ENCODE assay signal across 9 cellular contexts in genomic region chr17:10754109-10754508, GRCh38. TPM values are rescaled to one million over a fixed set of nuclear protein-coding genes. Genes with fewer than 3 reads are reported as not detected.
A peak's percentile ranks its signal among the peaks of the same experiment; 100 is the strongest.
DNase-seq lines count a peak whose midpoint lies in the region; ATAC-seq and TF ChIP-seq lines count a peak whose summit lies in the region.
"Had no signal": no experiment of that assay in that cellular context is flagged by ENCODE, and none has a peak within 500 bp of the region (broad histone marks: within the 10 kb centered on the region; RNA-seq: fewer than 3 reads in every experiment).

No MANE protein-coding gene starts in this region.

- BruUV-seq in A673 (replicated peaks; lab: Mats Ljungman, UMichigan): no TSS peak

- H3K36me3 Mint-ChIP-seq in activated T-helper 2 cell treated with anti-CD3 and anti-CD28 coated beads, Interferon-gamma antibody, Interleukin-2, Interleukin-4, amounts not matched to agents 10 μg/mL and 5 μg/mL and 100 μg/mL, durations not matched to agents 14 hours and 24 hours and 36 hours (ENCODE audit: low read depth): no peaks in the 10 kb centered on the region
- H3K36me3 Mint-ChIP-seq: activated naive CD4-positive, alpha-beta T cell treated with anti-CD3 and anti-CD28 coated beads, Interleukin-2, amount 50 U/mL, for 24 hours had no signal

- TF ChIP-seq CTCF in A673 (conservative IDR thresholded peaks at IDR 0.05; ENCODE audit: low read depth, low read length) (peak; percentile 60), GM12865 (IDR thresholded peaks at IDR 0.05; ENCODE audit: insufficient read depth, low read depth, low read length, missing control alignments) (peak; percentile 36), foreskin fibroblast (IDR thresholded peaks at IDR 0.05; ENCODE audit: low read depth, low read length) (peak; percentile 28), esophagus muscularis mucosa (IDR thresholded peaks at IDR 0.05) (peak in 1 of 3 experiments; percentile 7)

- intact Hi-C loops in A673 (cut with micrococcal nuclease; ENCODE audit: unreplicated experiment): loop anchor here (1.0 to 5.0 kb wide), 2 partner anchors 91 to 1233 kb away; no protein-coding TSS in a partner anchor
- intact Hi-C loops in esophagus muscularis mucosa (cut with DNase I): no loop called here
- intact Hi-C loops in activated T-helper 2 cell treated with anti-CD3 and anti-CD28 coated beads, Interferon-gamma antibody, Interleukin-2, Interleukin-4, amounts not matched to agents 10 μg/mL and 5 μg/mL and 100 μg/mL, durations not matched to agents 14 hours and 24 hours and 36 hours (cut with micrococcal nuclease): loop anchor here (5.0 kb wide), 1 partner anchor 93 kb away; no protein-coding TSS in a partner anchor

- TF ChIP-seq POLR2A in esophagus muscularis mucosa (IDR thresholded peaks at IDR 0.05; ENCODE audit: low read depth): no peak

- H3K4me3 Mint-ChIP-seq in activated T-helper 2 cell treated with anti-CD3 and anti-CD28 coated beads, Interferon-gamma antibody, Interleukin-2, Interleukin-4, amounts not matched to agents 10 μg/mL and 5 μg/mL and 100 μg/mL, durations not matched to agents 14 hours and 24 hours and 36 hours (ENCODE audit: low read depth): no peak overlapping the region
- H3K4me3 Mint-ChIP-seq: activated naive CD4-positive, alpha-beta T cell treated with anti-CD3 and anti-CD28 coated beads, Interleukin-2, amount 50 U/mL, for 24 hours had no signal

- whole genome bisulfite sequencing in esophagus muscularis mucosa: 25% methylated on average over 2 of the region's 2 CpGs

- H3K27ac ChIP-seq in A673 (ENCODE audit: low read depth, low read length, poor library complexity, severe bottlenecking) (no peak overlapping the region), SJCRH30 (no peak overlapping the region), esophagus muscularis mucosa (replicated peaks in 1 of 4) (no peak overlapping the region)

- no peaks in the 10 kb centered on the region for H3K27me3 Mint-ChIP-seq in activated T-helper 2 cell treated with anti-CD3 and anti-CD28 coated beads, Interferon-gamma antibody, Interleukin-2, Interleukin-4, amounts not matched to agents 10 μg/mL and 5 μg/mL and 100 μg/mL, durations not matched to agents 14 hours and 24 hours and 36 hours (ENCODE audit: low read depth)
- H3K27me3 Mint-ChIP-seq: activated naive CD4-positive, alpha-beta T cell treated with anti-CD3 and anti-CD28 coated beads, Interleukin-2, amount 50 U/mL, for 24 hours had no signal

- H3K36me3 ChIP-seq in A673 (ENCODE audit: insufficient read depth, low read length, poor library complexity, severe bottlenecking) (no peaks in the 10 kb centered on the region), SJCRH30 (no peaks in the 10 kb centered on the region), esophagus muscularis mucosa (no peaks in the 10 kb centered on the region)

- CTCF ChIA-PET in A673 (lab: Charles Lee): interaction anchor here (0.5 to 1.0 kb wide), 2 partner anchors 78 to 91 kb away, joined by 3 to 4 read pairs; no protein-coding TSS in a partner anchor

- ATAC-seq in GM21528 (IDR thresholded peaks at IDR 0.05; ENCODE audit: low FRiP score, unreplicated experiment): no peak

- DNase-seq in A673 (ENCODE audit: low spot score) (peak; percentile 59), GM12865 (ENCODE audit: low read depth) (peak; percentile 55), SJCRH30 (peak; percentile 16 to 29), foreskin fibroblast (peak in 1 of 2 donors; percentile 23), esophagus muscularis mucosa (ENCODE audit: extremely low spot score) (no peak), GDM1 (lab: John Stamatoyannopoulos, UW) (no peak)
- no peak for DNase-seq in activated T-helper 2 cell treated with anti-CD3 and anti-CD28 coated beads, Interferon-gamma antibody, Interleukin-2, Interleukin-4, amounts not matched to agents 10 μg/mL and 5 μg/mL and 100 μg/mL, durations not matched to agents 14 hours and 24 hours and 36 hours (ENCODE audit: low spot score)

- no peaks in the 10 kb centered on the region for H3K4me1 Mint-ChIP-seq in activated T-helper 2 cell treated with anti-CD3 and anti-CD28 coated beads, Interferon-gamma antibody, Interleukin-2, Interleukin-4, amounts not matched to agents 10 μg/mL and 5 μg/mL and 100 μg/mL, durations not matched to agents 14 hours and 24 hours and 36 hours (ENCODE audit: low read depth)
- H3K4me1 Mint-ChIP-seq: activated naive CD4-positive, alpha-beta T cell treated with anti-CD3 and anti-CD28 coated beads, Interleukin-2, amount 50 U/mL, for 24 hours had no signal

- H3K27me3 ChIP-seq in A673 (replicated peaks; ENCODE audit: insufficient read depth, low read depth, low read length, poor library complexity) (peaks cover 57% of the 10 kb centered on the region), SJCRH30 (no peaks in the 10 kb centered on the region), esophagus muscularis mucosa (no peaks in the 10 kb centered on the region)

- TF ChIP-seq EP300 in esophagus muscularis mucosa (IDR thresholded peaks at IDR 0.05): no peak

- H3K4me1 ChIP-seq in A673 (ENCODE audit: insufficient read depth, low read length, poor library complexity, severe bottlenecking) (no peaks in the 10 kb centered on the region), SJCRH30 (no peaks in the 10 kb centered on the region), esophagus muscularis mucosa (no peaks in the 10 kb centered on the region)

- POLR2A ChIA-PET in A673 (lab: Charles Lee; ENCODE audit: low non-redundant PET): no interaction called here

- H3K27ac Mint-ChIP-seq in activated T-helper 2 cell treated with anti-CD3 and anti-CD28 coated beads, Interferon-gamma antibody, Interleukin-2, Interleukin-4, amounts not matched to agents 10 μg/mL and 5 μg/mL and 100 μg/mL, durations not matched to agents 14 hours and 24 hours and 36 hours: no peak overlapping the region
- H3K27ac Mint-ChIP-seq: activated naive CD4-positive, alpha-beta T cell treated with anti-CD3 and anti-CD28 coated beads, Interleukin-2, amount 50 U/mL, for 24 hours had no signal

- no peaks in the 10 kb centered on the region for H3K9me3 Mint-ChIP-seq in activated T-helper 2 cell treated with anti-CD3 and anti-CD28 coated beads, Interferon-gamma antibody, Interleukin-2, Interleukin-4, amounts not matched to agents 10 μg/mL and 5 μg/mL and 100 μg/mL, durations not matched to agents 14 hours and 24 hours and 36 hours
- H3K9me3 Mint-ChIP-seq: activated naive CD4-positive, alpha-beta T cell treated with anti-CD3 and anti-CD28 coated beads, Interleukin-2, amount 50 U/mL, for 24 hours had no signal

- no peak overlapping the region for H3K4me3 ChIP-seq in A673 (ENCODE audit: low read depth, low read length, poor library complexity, severe bottlenecking)
- H3K4me3 ChIP-seq in GM12865 (ENCODE audit: low read depth, low read length): no peak overlapping the region
- H3K4me3 ChIP-seq in SJCRH30: no peak overlapping the region
- H3K4me3 ChIP-seq in foreskin fibroblast (ENCODE audit: low read depth in 1 of 2, low read length in 2 of 2): no peak overlapping the region
- no peak overlapping the region for H3K4me3 ChIP-seq in esophagus muscularis mucosa

- H3K9me3 ChIP-seq in A673 (ENCODE audit: low read depth, low read length, poor library complexity, severe bottlenecking) (no peaks in the 10 kb centered on the region), SJCRH30 (replicated peaks) (no peaks in the 10 kb centered on the region), esophagus muscularis mucosa (no peaks in the 10 kb centered on the region)

RNA-seq across cellular contexts. Expression of gene TMEM220, which starts 24.3 kb away (rescaled TPM):
- 0.11 and 1.4 TPM in 2 replicates for total RNA-seq in A673 (2021)
- total RNA-seq in SJCRH30 (2014; rRNA removed; shearing (Covaris generic)): 0.99 and 1.1 TPM in 2 replicates
- total RNA-seq in esophagus muscularis mucosa: 10 to 100 TPM in 2 of 4 donors, 1 to 10 TPM in 2; 7.5 to 15.4 (median 11.1) TPM
- 0.21 and 0.90 TPM in 2 replicates for total RNA-seq in activated T-helper 2 cell treated with anti-CD3 and anti-CD28 coated beads, Interferon-gamma antibody, Interleukin-2, Interleukin-4, amounts not matched to agents 10 μg/mL and 5 μg/mL and 100 μg/mL, durations not matched to agents 14 hours and 24 hours and 36 hours

RNA-seq across cellular contexts. Expression of gene TMEM238L, which starts 49.8 kb away (rescaled TPM):
- not detected in 2 replicates for total RNA-seq in A673 (2021)
- total RNA-seq in SJCRH30 (2014; rRNA removed; shearing (Covaris generic)): not detected in 2 replicates
- total RNA-seq in esophagus muscularis mucosa: not detected
- total RNA-seq in activated T-helper 2 cell treated with anti-CD3 and anti-CD28 coated beads, Interferon-gamma antibody, Interleukin-2, Interleukin-4, amounts not matched to agents 10 μg/mL and 5 μg/mL and 100 μg/mL, durations not matched to agents 14 hours and 24 hours and 36 hours: not detected in 2 replicates

RNA-seq across cellular contexts. Expression of gene ADPRM, which starts 56.7 kb away (rescaled TPM):
- 8.4 and 9.2 TPM in 2 replicates for total RNA-seq in A673 (2021)
- total RNA-seq in SJCRH30 (2014; rRNA removed; shearing (Covaris generic)): 4.4 and 5.9 TPM in 2 replicates
- total RNA-seq in esophagus muscularis mucosa: 10 to 100 TPM in 1 of 4 donors, 1 to 10 TPM in 3; 5.8 to 12.2 (median 8.5) TPM
- total RNA-seq in activated T-helper 2 cell treated with anti-CD3 and anti-CD28 coated beads, Interferon-gamma antibody, Interleukin-2, Interleukin-4, amounts not matched to agents 10 μg/mL and 5 μg/mL and 100 μg/mL, durations not matched to agents 14 hours and 24 hours and 36 hours: 10.3 and 10.5 TPM in 2 replicates

RNA-seq across cellular contexts. Expression of gene SCO1, which starts 56.8 kb away (rescaled TPM):
- 42.2 and 43.2 TPM in 2 replicates for total RNA-seq in A673 (2021)
- 28.5 and 29.5 TPM in 2 replicates for total RNA-seq in SJCRH30 (2014; rRNA removed; shearing (Covaris generic))
- 10 to 100 TPM; 16.7 to 23.1 (median 18.6) TPM for total RNA-seq in esophagus muscularis mucosa
- 35.4 and 37.0 TPM in 2 replicates for total RNA-seq in activated T-helper 2 cell treated with anti-CD3 and anti-CD28 coated beads, Interferon-gamma antibody, Interleukin-2, Interleukin-4, amounts not matched to agents 10 μg/mL and 5 μg/mL and 100 μg/mL, durations not matched to agents 14 hours and 24 hours and 36 hours

Comparison
In these comparisons a context has a peak if more than half of its experiments do, and no peak if none do; other contexts are left out.
1. DNase-seq: peak in A673 (single experiment), GM12865 (single experiment) and SJCRH30 (2 of 2); none in esophagus muscularis mucosa (single experiment), activated T-helper 2 cell treated with anti-CD3 and anti-CD28 coated beads, Interferon-gamma antibody, Interleukin-2, Interleukin-4, amounts not matched to agents 10 μg/mL and 5 μg/mL and 100 μg/mL, durations not matched to agents 14 hours and 24 hours and 36 hours (single experiment) and GDM1 (single experiment).